ENCODE assay signal across 1 cellular context in the genomic region with DNA sequence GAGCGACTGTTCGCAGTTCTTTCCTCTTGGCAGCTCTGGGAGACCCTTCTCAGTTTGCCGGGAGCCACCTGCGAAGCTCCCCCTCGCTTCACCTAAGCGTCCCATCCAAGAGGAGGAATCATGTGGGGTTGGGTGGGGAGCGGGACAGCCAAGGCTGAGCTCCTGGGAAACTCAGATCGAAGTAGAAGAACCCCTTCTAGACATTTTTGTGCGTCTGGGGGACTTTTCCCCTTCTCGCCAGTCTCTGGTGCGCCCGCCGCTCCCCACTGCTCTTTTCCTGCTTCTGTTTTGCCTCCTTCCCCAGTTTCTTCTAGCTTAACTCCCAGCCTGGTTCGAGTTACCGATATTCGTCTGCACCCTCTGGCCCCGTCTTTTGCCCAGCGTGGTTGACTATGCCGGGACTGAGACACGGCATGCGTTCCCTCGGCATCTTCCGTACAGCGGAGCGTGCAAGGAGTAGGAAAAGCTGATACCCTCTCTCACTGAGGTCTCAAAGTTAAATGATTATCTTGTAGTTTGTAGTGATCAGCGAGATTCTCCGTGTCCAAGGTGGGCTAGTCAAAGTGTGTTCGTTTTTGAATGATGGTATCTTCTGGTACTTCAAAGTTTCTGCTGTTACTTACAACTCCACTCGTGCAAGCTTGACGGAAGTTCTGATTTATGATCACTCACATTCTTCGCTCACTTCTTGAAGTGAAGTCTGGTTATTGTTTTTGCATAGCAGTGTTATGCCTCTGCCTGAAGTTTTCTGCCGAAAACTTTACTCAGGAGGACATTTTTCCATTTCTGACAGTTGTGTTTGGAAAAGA.
A peak's percentile ranks its signal among the peaks of the same experiment; 100 is the strongest.
TF ChIP-seq lines count a peak whose summit lies in the region.

No MANE protein-coding gene starts in this region.

TF ChIP-seq in K562, 482 proteins besides CTCF, POLR2A, EP300 and RAD21 (continued from another document):
- TF ChIP-seq MNT (conservative IDR thresholded peaks at IDR 0.05) (peak; percentile 21 to 22; a peak in 1 of 4 replicates), KDM1A (IDR thresholded peaks at IDR 0.05) (0 out of 4 replicates have a peak, but pooled peaks of 1 of the 2 experiments have one; percentile 13), ZNF232 (CRISPR knock-in tag; IDR thresholded peaks at IDR 0.05) (0 out of 2 replicates have a peak, but pooled peaks have one; percentile 47), ZBTB1 (CRISPR knock-in tag; IDR thresholded peaks at IDR 0.05; ENCODE audit: borderline replicate concordance, low read depth) (no peak), OTX1 (CRISPR knock-in tag; IDR thresholded peaks at IDR 0.05) (0 out of 2 replicates have a peak, but pooled peaks have one; percentile 15), DPF2 (IDR thresholded peaks at IDR 0.05) (0 out of 2 replicates have a peak, but pooled peaks have one; percentile 21), CXXC5 (CRISPR knock-in tag; IDR thresholded peaks at IDR 0.05) (peak; percentile 56), TEAD1 (CRISPR knock-in tag; IDR thresholded peaks at IDR 0.05) (peak in 1 of 2 experiments; percentile 37; a peak in 1 of 4 replicates), FOXK1 (CRISPR knock-in tag; IDR thresholded peaks at IDR 0.05; ENCODE audit: borderline replicate concordance) (0 out of 2 replicates have a peak, but pooled peaks have one; percentile 65), ETV1 (tag; conservative IDR thresholded peaks at IDR 0.05; ENCODE audit: low read depth) (peak; percentile 52), ZNF217 (CRISPR knock-in tag; IDR thresholded peaks at IDR 0.05) (peak; percentile 57; the same call in 1 of the 2 replicates), MEIS2 (IDR thresholded peaks at IDR 0.05; ENCODE audit: partially characterized antibody) (peak; percentile 95), ILK (tag; IDR thresholded peaks at IDR 0.05; ENCODE audit: borderline replicate concordance, low read depth) (no peak), PRDM10 (IDR thresholded peaks at IDR 0.05; ENCODE audit: partially characterized antibody) (peak; percentile 72), PHF8 (IDR thresholded peaks at IDR 0.05; ENCODE audit: borderline replicate concordance, low read length) (no peak), MLLT1 (IDR thresholded peaks at IDR 0.05) (peak in 1 of 2 experiments; percentile 62; a peak in 2 of 4 replicates), RBBP5 (IDR thresholded peaks at IDR 0.05; ENCODE audit: borderline replicate concordance, insufficient read depth, low read length, poor library complexity, severe bottlenecking) (peak; percentile 67), GABPB2 (CRISPR knock-in tag; conservative IDR thresholded peaks at IDR 0.05) (no peak), TEAD4 (IDR thresholded peaks at IDR 0.05; ENCODE audit: low read length) (peak; percentile 58), TEAD4 (CRISPR knock-in tag; IDR thresholded peaks at IDR 0.05; ENCODE audit: borderline replicate concordance) (no peak), CTBP1 (IDR thresholded peaks at IDR 0.05; ENCODE audit: borderline replicate concordance) (peak; percentile 13), CSDE1 (IDR thresholded peaks at IDR 0.05) (no peak), BHLHE40 (IDR thresholded peaks at IDR 0.05; ENCODE audit: low read length) (peak; percentile 41; the same call in 1 of the 2 replicates), SOX6 (IDR thresholded peaks at IDR 0.05) (no peak), TFAM (CRISPR knock-in tag; conservative IDR thresholded peaks at IDR 0.05) (no peak), TRIM24 (IDR thresholded peaks at IDR 0.05) (peak in 1 of 2 experiments; percentile 31; a peak in 1 of 4 replicates), ZNF134 (CRISPR knock-in tag; conservative IDR thresholded peaks at IDR 0.05) (no peak), E2F6 (IDR thresholded peaks at IDR 0.05; ENCODE audit: borderline replicate concordance in 1 of 2, extremely low read depth in 1 of 2, insufficient read depth in 1 of 2, insufficient read length in 1 of 2, low read depth in 1 of 2, low read length in 1 of 2, poor library complexity in 1 of 2, severe bottlenecking in 1 of 2) (peak in 1 of 2 experiments; percentile 14)
- TF ChIP-seq, protein P1, sequence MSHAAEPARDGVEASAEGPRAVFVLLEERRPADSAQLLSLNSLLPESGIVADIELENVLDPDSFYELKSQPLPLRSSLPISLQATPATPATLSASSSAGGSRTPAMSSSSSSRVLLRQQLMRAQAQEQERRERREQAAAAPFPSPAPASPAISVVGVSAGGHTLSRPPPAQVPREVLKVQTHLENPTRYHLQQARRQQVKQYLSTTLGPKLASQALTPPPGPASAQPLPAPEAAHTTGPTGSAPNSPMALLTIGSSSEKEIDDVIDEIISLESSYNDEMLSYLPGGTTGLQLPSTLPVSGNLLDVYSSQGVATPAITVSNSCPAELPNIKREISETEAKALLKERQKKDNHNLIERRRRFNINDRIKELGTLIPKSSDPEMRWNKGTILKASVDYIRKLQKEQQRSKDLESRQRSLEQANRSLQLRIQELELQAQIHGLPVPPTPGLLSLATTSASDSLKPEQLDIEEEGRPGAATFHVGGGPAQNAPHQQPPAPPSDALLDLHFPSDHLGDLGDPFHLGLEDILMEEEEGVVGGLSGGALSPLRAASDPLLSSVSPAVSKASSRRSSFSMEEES (CRISPR knock-in tag; IDR thresholded peaks at IDR 0.05) = no peak
- TF ChIP-seq, protein P2, sequence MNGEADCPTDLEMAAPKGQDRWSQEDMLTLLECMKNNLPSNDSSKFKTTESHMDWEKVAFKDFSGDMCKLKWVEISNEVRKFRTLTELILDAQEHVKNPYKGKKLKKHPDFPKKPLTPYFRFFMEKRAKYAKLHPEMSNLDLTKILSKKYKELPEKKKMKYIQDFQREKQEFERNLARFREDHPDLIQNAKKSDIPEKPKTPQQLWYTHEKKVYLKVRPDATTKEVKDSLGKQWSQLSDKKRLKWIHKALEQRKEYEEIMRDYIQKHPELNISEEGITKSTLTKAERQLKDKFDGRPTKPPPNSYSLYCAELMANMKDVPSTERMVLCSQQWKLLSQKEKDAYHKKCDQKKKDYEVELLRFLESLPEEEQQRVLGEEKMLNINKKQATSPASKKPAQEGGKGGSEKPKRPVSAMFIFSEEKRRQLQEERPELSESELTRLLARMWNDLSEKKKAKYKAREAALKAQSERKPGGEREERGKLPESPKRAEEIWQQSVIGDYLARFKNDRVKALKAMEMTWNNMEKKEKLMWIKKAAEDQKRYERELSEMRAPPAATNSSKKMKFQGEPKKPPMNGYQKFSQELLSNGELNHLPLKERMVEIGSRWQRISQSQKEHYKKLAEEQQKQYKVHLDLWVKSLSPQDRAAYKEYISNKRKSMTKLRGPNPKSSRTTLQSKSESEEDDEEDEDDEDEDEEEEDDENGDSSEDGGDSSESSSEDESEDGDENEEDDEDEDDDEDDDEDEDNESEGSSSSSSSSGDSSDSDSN (IDR thresholded peaks at IDR 0.05; ENCODE audit: borderline replicate concordance in 1 of 2, low read depth in 2 of 2, low read length in 2 of 2) = peak in 1 of 2 experiments; percentile 71; a peak in 2 of 4 replicates
- TF ChIP-seq, protein P3, sequence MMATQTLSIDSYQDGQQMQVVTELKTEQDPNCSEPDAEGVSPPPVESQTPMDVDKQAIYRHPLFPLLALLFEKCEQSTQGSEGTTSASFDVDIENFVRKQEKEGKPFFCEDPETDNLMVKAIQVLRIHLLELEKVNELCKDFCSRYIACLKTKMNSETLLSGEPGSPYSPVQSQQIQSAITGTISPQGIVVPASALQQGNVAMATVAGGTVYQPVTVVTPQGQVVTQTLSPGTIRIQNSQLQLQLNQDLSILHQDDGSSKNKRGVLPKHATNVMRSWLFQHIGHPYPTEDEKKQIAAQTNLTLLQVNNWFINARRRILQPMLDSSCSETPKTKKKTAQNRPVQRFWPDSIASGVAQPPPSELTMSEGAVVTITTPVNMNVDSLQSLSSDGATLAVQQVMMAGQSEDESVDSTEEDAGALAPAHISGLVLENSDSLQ (IDR thresholded peaks at IDR 0.05) = peak; percentile 89
